In the genomic region with DNA sequence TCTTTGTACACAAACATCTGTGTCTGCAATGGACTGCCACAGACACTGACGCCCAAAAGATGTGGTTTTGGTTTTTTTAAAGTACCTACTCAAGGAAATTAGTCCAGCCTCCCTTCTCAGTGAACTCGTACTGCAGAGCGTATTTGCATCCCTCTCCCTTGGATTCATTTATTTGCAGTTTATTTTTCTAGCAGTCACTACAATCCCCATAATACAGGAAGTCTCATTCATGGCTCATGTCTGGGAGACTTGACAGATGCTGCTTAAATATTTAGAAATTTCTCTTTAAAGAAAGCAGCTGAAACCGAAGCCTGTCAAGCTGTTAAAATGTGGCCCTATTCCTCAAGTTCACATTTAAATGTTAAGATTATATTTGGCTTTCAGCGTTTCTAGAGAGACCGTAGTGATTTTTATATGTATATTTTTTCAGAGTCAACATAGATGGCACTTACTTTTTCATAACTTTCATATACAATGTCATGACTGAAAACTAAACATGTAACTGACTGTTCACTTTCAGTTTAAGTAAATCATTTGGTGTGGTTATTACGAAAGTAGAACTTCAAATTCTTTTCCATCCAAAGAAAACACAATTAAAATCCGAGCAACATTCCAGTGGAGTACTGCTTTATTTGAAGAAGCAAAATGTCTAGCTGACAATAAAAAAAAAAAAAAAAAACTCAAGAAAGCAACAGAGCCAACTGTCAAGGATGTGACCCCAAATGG, we compare ENCODE assay signal across 15 cellular contexts. TPM values are rescaled to one million over a fixed set of nuclear protein-coding genes. Genes with fewer than 3 reads are reported as not detected.
DNase-seq lines count a peak whose midpoint lies in the region; ATAC-seq and TF ChIP-seq lines count a peak whose summit lies in the region.
"Had no signal": no experiment of that assay in that cellular context is flagged by ENCODE, and none has a peak within 500 bp of the region (broad histone marks: within the 10 kb centered on the region; RNA-seq: fewer than 3 reads in every experiment).

No MANE protein-coding gene starts in this region.

- H3K4me1 ChIP-seq in sigmoid colon = peaks cover 0 to 7% (median 5%) of the 10 kb centered on the region in 4 donors
- H3K4me1 ChIP-seq: heart right ventricle had no signal

- H3K27me3 Mint-ChIP-seq in activated CD4-positive, alpha-beta T cell treated with anti-CD3 and anti-CD28 coated beads for 36 hours = peaks cover 15% of the 10 kb centered on the region
- peaks cover 5% of the 10 kb centered on the region for H3K27me3 Mint-ChIP-seq in HFFc6 (ENCODE audit: insufficient read depth)

- TF ChIP-seq CTCF in choroid plexus epithelial cell (conservative IDR thresholded peaks at IDR 0.05; ENCODE audit: low read depth, low read length) (no peak), sigmoid colon (IDR thresholded peaks at IDR 0.05) (no peak), HFFc6 (IDR thresholded peaks at IDR 0.05) (no peak)

- intact Hi-C loops in activated CD4-positive, alpha-beta T cell treated with anti-CD3 and anti-CD28 coated beads for 36 hours (cut with DNase I, micrococcal nuclease) = no loop called here
- intact Hi-C loops in sigmoid colon (cut with DNase I) = no loop called here

- no peak for DNase-seq in activated CD4-positive, alpha-beta T cell treated with anti-CD3 and anti-CD28 coated beads for 36 hours
- DNase-seq in activated CD4-positive, alpha-beta T cell treated with anti-CD3 and anti-CD28 coated beads, Interleukin-2, amount 50 U/mL, for 48 hours = no peak
- peak; percentile 20 for DNase-seq in choroid plexus epithelial cell (ENCODE audit: low read depth)
- DNase-seq in sigmoid colon = no peak
- DNase-seq in stimulated activated naive CD4-positive, alpha-beta T cell treated with Interleukin-2 at 50 U/mL for 16 hours (lab: John Stamatoyannopoulos, UW) = no peak
- DNase-seq in COLO829 (ENCODE audit: low spot score) = no peak
- no peak for DNase-seq in HFFc6
- DNase-seq: 8988T, heart right ventricle, MV-4-11, NCI-H2171 had no signal

- TF ChIP-seq EP300 in sigmoid colon (IDR thresholded peaks at IDR 0.05) = no peak

- peak; percentile 69 for ATAC-seq in activated CD4-positive, alpha-beta T cell treated with anti-CD3 and anti-CD28 coated beads for 36 hours
- ATAC-seq in HG03095 (IDR thresholded peaks at IDR 0.05; ENCODE audit: unreplicated experiment) = peak; percentile 69
- ATAC-seq: GM23338 had no signal

- no peaks in the 10 kb centered on the region for H3K9me3 ChIP-seq in sigmoid colon

- H3K27ac Mint-ChIP-seq in activated CD4-positive, alpha-beta T cell treated with anti-CD3 and anti-CD28 coated beads for 36 hours = no peak overlapping the region
- H3K27ac Mint-ChIP-seq in HFFc6 = no peak overlapping the region
- H3K27ac Mint-ChIP-seq: activated T-helper 2 cell treated with anti-CD3 and anti-CD28 coated beads, Interferon-gamma antibody, Interleukin-2, Interleukin-4, amounts not matched to agents 10 μg/mL and 5 μg/mL and 100 μg/mL, durations not matched to agents 14 hours and 24 hours and 36 hours; GM23338; type B pancreatic cell had no signal

- WGBS in sigmoid colon, 2 donors = 55 to 61% methylated on average over 8 of the region's 8 CpGs

- H3K27me3 ChIP-seq in sigmoid colon = no peaks in the 10 kb centered on the region
- H3K27me3 ChIP-seq: heart right ventricle had no signal

- H3K27ac ChIP-seq in sigmoid colon = peak overlapping the region; percentile 11 to 77 (median 56)

- H3K36me3 Mint-ChIP-seq in activated CD4-positive, alpha-beta T cell treated with anti-CD3 and anti-CD28 coated beads for 36 hours (ENCODE audit: low read depth) = no peaks in the 10 kb centered on the region
- H3K36me3 Mint-ChIP-seq in HFFc6 (ENCODE audit: low read depth) = no peaks in the 10 kb centered on the region

- H3K4me3 Mint-ChIP-seq in activated CD4-positive, alpha-beta T cell treated with anti-CD3 and anti-CD28 coated beads for 36 hours = no peak overlapping the region
- no peak overlapping the region for H3K4me3 Mint-ChIP-seq in HFFc6
- H3K4me3 Mint-ChIP-seq: GM23338, type B pancreatic cell had no signal

- H3K36me3 ChIP-seq in sigmoid colon = no peaks in the 10 kb centered on the region
- H3K36me3 ChIP-seq: heart right ventricle had no signal

- no peak for TF ChIP-seq POLR2A in sigmoid colon (IDR thresholded peaks at IDR 0.05)

- H3K4me1 Mint-ChIP-seq in activated CD4-positive, alpha-beta T cell treated with anti-CD3 and anti-CD28 coated beads for 36 hours = peaks cover 12% of the 10 kb centered on the region
- H3K4me1 Mint-ChIP-seq in HFFc6 (ENCODE audit: low read depth) = no peaks in the 10 kb centered on the region

- H3K4me3 ChIP-seq in choroid plexus epithelial cell (ENCODE audit: low read depth, low read length) (no peak overlapping the region), sigmoid colon (no peak overlapping the region)
- H3K4me3 ChIP-seq: GM23338 had no signal

- H3K9me3 Mint-ChIP-seq in activated CD4-positive, alpha-beta T cell treated with anti-CD3 and anti-CD28 coated beads for 36 hours (ENCODE audit: low read depth) = no peaks in the 10 kb centered on the region
- H3K9me3 Mint-ChIP-seq in HFFc6 = no peaks in the 10 kb centered on the region

- CTCF ChIA-PET in activated CD4-positive, alpha-beta T cell treated with anti-CD3 and anti-CD28 coated beads for 36 hours (lab: Charles Lee) = interaction anchor here (0.5 kb wide), 1 partner anchor 360 kb away, joined by 4 read pairs; no protein-coding TSS in a partner anchor

- POLR2A ChIA-PET in activated CD4-positive, alpha-beta T cell treated with anti-CD3 and anti-CD28 coated beads for 36 hours (lab: Charles Lee) = no interaction called here

RNA-seq across cellular contexts. Expression of gene MIS18A, which starts 38.0 kb away (rescaled TPM):
- total RNA-seq in activated CD4-positive, alpha-beta T cell treated with anti-CD3 and anti-CD28 coated beads for 36 hours = 10 to 100 TPM; 21.5 to 35.3 TPM
- 1 to 10 TPM; 2.4 to 6.4 (median 4.4) TPM for total RNA-seq in sigmoid colon
- polyA plus RNA-seq in sigmoid colon = 10 to 100 TPM in 2 of 3 donors, 1 to 10 TPM in 1; 9.0 to 12.0 (median 11.5) TPM
- total RNA-seq in HFFc6 (2021; fragmentation: NEBNext Ultra II Directional; extraction: Animal tissue kit (Norgen Biotek cat#: 25700)) = 10 to 100 TPM in 5 of 6 experiments, 1 to 10 TPM in 1; 8.6 to 17.4 (median 14.9) TPM

RNA-seq across cellular contexts. Expression of gene MRAP, which starts 57.8 kb away (rescaled TPM):
- not detected for total RNA-seq in activated CD4-positive, alpha-beta T cell treated with anti-CD3 and anti-CD28 coated beads for 36 hours
- total RNA-seq in sigmoid colon = 1 to 10 TPM in 1 of 4 donors, not detected in 3; 1.1 TPM
- polyA plus RNA-seq in sigmoid colon = 1 to 10 TPM in 1 of 3 donors, not detected in 2; 6.5 TPM
- total RNA-seq in HFFc6 (2021; fragmentation: NEBNext Ultra II Directional; extraction: Animal tissue kit (Norgen Biotek cat#: 25700)) = not detected
- total RNA-seq: activated T-helper 2 cell treated with anti-CD3 and anti-CD28 coated beads, Interferon-gamma antibody, Interleukin-2, Interleukin-4, amounts not matched to agents 10 μg/mL and 5 μg/mL and 100 μg/mL, durations not matched to agents 14 hours and 24 hours and 36 hours; GM23338 had no signal
